Comparison of ENCODE assay signal across 8 cellular contexts in genomic region chr12:53065975-53066593, GRCh38. TPM values are rescaled to one million over a fixed set of nuclear protein-coding genes. Genes with fewer than 3 reads are reported as not detected.
A peak's percentile ranks its signal among the peaks of the same experiment; 100 is the strongest.
DNase-seq lines count a peak whose midpoint lies in the region; ATAC-seq and TF ChIP-seq lines count a peak whose summit lies in the region.

No MANE protein-coding gene starts in this region.

- H3K4me1 ChIP-seq in DOHH2 (ENCODE audit: control insufficient read depth, low read length), result peaks cover 13% of the 10 kb centered on the region
- no peaks in the 10 kb centered on the region for H3K4me1 ChIP-seq in MM.1S (ENCODE audit: low read length)
- H3K4me1 ChIP-seq in adrenal gland (replicated peaks in 1 of 2), result peaks cover 17 to 59% of the 10 kb centered on the region in 2 donors
- H3K4me1 ChIP-seq in heart right ventricle, result peaks cover 62 to 100% (median 87%) of the 10 kb centered on the region in 9 donors

- no peak for TF ChIP-seq POLR2A in adrenal gland (IDR thresholded peaks at IDR 0.05)

- peaks cover 26% of the 10 kb centered on the region for H3K36me3 ChIP-seq in DOHH2 (ENCODE audit: control insufficient read depth, low read length)
- H3K36me3 ChIP-seq in MM.1S (replicated peaks; ENCODE audit: insufficient read depth, low read length), result no peaks in the 10 kb centered on the region
- peaks cover 0 to 43% of the 10 kb centered on the region in 2 donors for H3K36me3 ChIP-seq in adrenal gland (replicated peaks in 1 of 2)
- peaks cover 0 to 96% (median 34%) of the 10 kb centered on the region in 9 donors for H3K36me3 ChIP-seq in heart right ventricle

- ATAC-seq in heart right ventricle, result peak; percentile 56 to 77 (median 66)
- ATAC-seq in GM19324 (IDR thresholded peaks at IDR 0.05; ENCODE audit: low FRiP score, unreplicated experiment), result no peak
- no peak for ATAC-seq in HG02798 (IDR thresholded peaks at IDR 0.05; ENCODE audit: poor library complexity, unreplicated experiment)

- H3K4me2 ChIP-seq in DOHH2 (ENCODE audit: low read length) (peak overlapping the region; percentile 84), MM.1S (ENCODE audit: low read depth, low read length) (no peak overlapping the region)

- WGBS in adrenal gland, 4 donors, result 18 to 27% (median 23%) methylated on average over 13 to 16 of the region's 16 CpGs
- WGBS in heart right ventricle, 2 donors, result 13% methylated on average over 16 of the region's 16 CpGs

- H3K27me3 ChIP-seq in DOHH2 (ENCODE audit: control insufficient read depth, low read length), result no peaks in the 10 kb centered on the region
- H3K27me3 ChIP-seq in MM.1S (replicated peaks; ENCODE audit: insufficient read depth, low read length), result peaks cover 3% of the 10 kb centered on the region; the same call in 1 of the 2 replicates
- H3K27me3 ChIP-seq in adrenal gland, result no peaks in the 10 kb centered on the region
- no peaks in the 10 kb centered on the region for H3K27me3 ChIP-seq in heart right ventricle

- H4K20me1 ChIP-seq in DOHH2 (ENCODE audit: control insufficient read depth, insufficient read depth, low read depth, low read length), result no peaks in the 10 kb centered on the region
- no peaks in the 10 kb centered on the region for H4K20me1 ChIP-seq in MM.1S (ENCODE audit: insufficient read depth, low read length)

- no peak overlapping the region for H2AFZ ChIP-seq in MM.1S (ENCODE audit: low read length)

- TF ChIP-seq CTCF in DOHH2 (IDR thresholded peaks at IDR 0.05; ENCODE audit: low read depth, low read length, poor library complexity, severe bottlenecking) (peak; percentile 91), MM.1S (IDR thresholded peaks at IDR 0.05; ENCODE audit: low read length) (peak; percentile 83), adrenal gland (IDR thresholded peaks at IDR 0.05) (peak; percentile 82 to 95 (median 92)), heart right ventricle (IDR thresholded peaks at IDR 0.05) (peak; percentile 87 to 96 (median 90))

- H3K9me2 ChIP-seq in DOHH2 (replicated peaks; ENCODE audit: control insufficient read depth, low read length), result no peaks in the 10 kb centered on the region
- no peaks in the 10 kb centered on the region for H3K9me2 ChIP-seq in MM.1S (replicated peaks; ENCODE audit: insufficient read depth, low read length)

- no peak overlapping the region for H3K27ac ChIP-seq in DOHH2 (ENCODE audit: low read depth, low read length)
- no peak overlapping the region for H3K27ac ChIP-seq in MM.1S (ENCODE audit: low read length)
- H3K27ac ChIP-seq in adrenal gland, result peak overlapping the region in 4 of 5 donors; percentile 49 to 88 (median 65)
- peak overlapping the region in 9 of 10 donors; percentile 17 to 88 (median 78) for H3K27ac ChIP-seq in heart right ventricle

- H3K9ac ChIP-seq in MM.1S (ENCODE audit: low read length), result no peak overlapping the region

- intact Hi-C loops in adrenal gland (cut with DNase I) (loop anchor here (2.0 to 10.0 kb wide), 3 partner anchors 33 to 131 kb away; no protein-coding TSS in a partner anchor), heart right ventricle (cut with DNase I) (loop anchor here (1.0 to 10.0 kb wide), 7 partner anchors 33 to 131 kb away; partner anchors contain the start of gene SOAT2 (in 2 of the 10))

- DNase-seq in MM.1S (peak; percentile 42), SW480 (ENCODE audit: low spot score) (peak; percentile 78), adrenal gland (peak; percentile 77 to 91 (median 84)), heart right ventricle (peak; percentile 82 to 86), putamen (ENCODE audit: low spot score) (peak; percentile 73)

- H3K9me3 ChIP-seq in DOHH2 (ENCODE audit: control insufficient read depth, insufficient read depth, low read length), result no peaks in the 10 kb centered on the region
- H3K9me3 ChIP-seq in MM.1S (replicated peaks; ENCODE audit: insufficient read depth, low read length), result no peaks in the 10 kb centered on the region
- H3K9me3 ChIP-seq in adrenal gland (replicated peaks in 1 of 3), result no peaks in the 10 kb centered on the region
- no peaks in the 10 kb centered on the region for H3K9me3 ChIP-seq in heart right ventricle

- no peaks in the 10 kb centered on the region for H3F3A ChIP-seq in DOHH2 (ENCODE audit: control insufficient read depth, insufficient read depth)
- H3F3A ChIP-seq in MM.1S (ENCODE audit: insufficient read depth, low read length), result no peaks in the 10 kb centered on the region

- no peaks in the 10 kb centered on the region for H3K79me2 ChIP-seq in DOHH2 (ENCODE audit: control insufficient read depth, low read length)
- H3K79me2 ChIP-seq in MM.1S (ENCODE audit: low read length), result peaks cover 4% of the 10 kb centered on the region; the same call in 1 of the 2 replicates

- peak overlapping the region; percentile 76 for H3K4me3 ChIP-seq in DOHH2 (ENCODE audit: low read length)
- H3K4me3 ChIP-seq in MM.1S (ENCODE audit: low read length), result no peak overlapping the region
- no peak overlapping the region for H3K4me3 ChIP-seq in adrenal gland
- H3K4me3 ChIP-seq in heart right ventricle, result no peak overlapping the region

RNA-seq across cellular contexts. Expression of gene SPRYD3, which starts 13.1 kb away (rescaled TPM):
- total RNA-seq in adrenal gland (10 to 100 TPM; 32.1 to 74.6 (median 46.7) TPM), heart right ventricle (10 to 100 TPM; 40.9 to 63.0 (median 47.4) TPM)
- polyA plus RNA-seq in adrenal gland (10 to 100 TPM; 16.4 to 52.8 (median 29.0) TPM), heart right ventricle (10 to 100 TPM; 20.5 to 63.9 TPM)

RNA-seq across cellular contexts. Expression of gene TNS2, which starts 16.2 kb away (rescaled TPM):
- total RNA-seq in adrenal gland, result 100 to 1,000 TPM in 7 of 8 donors, 10 to 100 TPM in 1; 55.8 to 268 (median 175) TPM
- polyA plus RNA-seq in adrenal gland, result 1,000 to 10,000 TPM in 1 of 3 donors, 100 to 1,000 TPM in 1, 10 to 100 TPM in 1; 36.8 to 1,019 (median 396) TPM
- total RNA-seq in heart right ventricle, result 100 to 1,000 TPM in 3 of 10 donors, 10 to 100 TPM in 7; 60.6 to 139 (median 77.1) TPM
- polyA plus RNA-seq in heart right ventricle, result 100 to 1,000 TPM in 1 of 2 donors, 10 to 100 TPM in 1; 68.1 to 364 TPM

RNA-seq across cellular contexts. Expression of gene IGFBP6, which starts 31.4 kb away (rescaled TPM):
- total RNA-seq in adrenal gland (100 to 1,000 TPM in 6 of 8 donors, 10 to 100 TPM in 2; 39.5 to 559 (median 212) TPM), heart right ventricle (10 to 100 TPM; 27.0 to 75.6 (median 37.7) TPM)
- polyA plus RNA-seq in adrenal gland (100 to 1,000 TPM in 2 of 3 donors, 10 to 100 TPM in 1; 26.4 to 478 (median 337) TPM), heart right ventricle (100 to 1,000 TPM in 1 of 2 donors, 10 to 100 TPM in 1; 61.5 to 182 TPM)

RNA-seq across cellular contexts. Expression of gene SOAT2, which starts 37.2 kb away (rescaled TPM):
- under 1 TPM in 1 of 8 donors, not detected in 7; 0.79 TPM for total RNA-seq in adrenal gland
- under 1 TPM in 2 of 3 donors, not detected in 1; 0.34 to 0.48 TPM for polyA plus RNA-seq in adrenal gland
- not detected for total RNA-seq in heart right ventricle
- under 1 TPM in 1 of 2 donors, not detected in 1; 0.03 TPM for polyA plus RNA-seq in heart right ventricle

RNA-seq across cellular contexts. Expression of gene EIF4B, which starts 59.8 kb away (rescaled TPM):
- total RNA-seq in adrenal gland, result 100 to 1,000 TPM; 324 to 800 (median 570) TPM
- polyA plus RNA-seq in adrenal gland, result 100 to 1,000 TPM in 2 of 3 donors, 10 to 100 TPM in 1; 77.1 to 282 (median 138) TPM
- total RNA-seq in heart right ventricle, result 100 to 1,000 TPM; 364 to 477 (median 431) TPM
- polyA plus RNA-seq in heart right ventricle, result 10 to 100 TPM; 53.2 to 63.5 TPM

Comparison
In these comparisons a context has a peak if more than half of its experiments do, and no peak if none do; other contexts are left out.
1. H3K27ac ChIP-seq: peak in adrenal gland (4 of 5) and heart right ventricle (9 of 10); none in DOHH2 (single experiment) and MM.1S (single experiment).
2. ATAC-seq: peak in heart right ventricle (8 of 8); none in GM19324 (single experiment) and HG02798 (single experiment).
3. Peak in every context shown above with its lines, with median percentiles within 50 percentile points of each other: CTCF ChIP-seq and DNase-seq.